In genomic region chr7:36118344-36118743, GRCh38 we compare ENCODE assay signal across 21 cellular contexts. TPM values are rescaled to one million over a fixed set of nuclear protein-coding genes. Genes with fewer than 3 reads are reported as not detected.
A peak's percentile ranks its signal among the peaks of the same experiment; 100 is the strongest.
DNase-seq lines count a peak whose midpoint lies in the region; ATAC-seq, FAIRE-seq and TF ChIP-seq lines count a peak whose summit lies in the region.
"Had no signal": no experiment of that assay in that cellular context is flagged by ENCODE, and none has a peak within 500 bp of the region (broad histone marks: within the 10 kb centered on the region; RNA-seq: fewer than 3 reads in every experiment).

No MANE protein-coding gene starts in this region.

- H3K79me2 ChIP-seq in HepG2 (ENCODE audit: insufficient read depth, low read length): no peaks in the 10 kb centered on the region

- no peaks in the 10 kb centered on the region for H3K79me1 ChIP-seq in mesenchymal stem cell (replicated peaks; ENCODE audit: low read length, poor library complexity, severe bottlenecking)

- TF ChIP-seq POLR2A in HepG2 (IDR thresholded peaks at IDR 0.05; ENCODE audit: insufficient read depth in 1 of 2, low read depth in 2 of 2, low read length in 2 of 2) (no peak), right lobe of liver (IDR thresholded peaks at IDR 0.05) (no peak), thyroid gland (IDR thresholded peaks at IDR 0.05) (no peak)

- H3K14ac ChIP-seq in mesenchymal stem cell (ENCODE audit: low read length in 2 of 2): no peak overlapping the region

- no peaks in the 10 kb centered on the region for H3K9me3 Mint-ChIP-seq in endothelial cell (ENCODE audit: unreplicated experiment)

- BruUV-seq in HepG2 (replicated peaks; lab: Mats Ljungman, UMichigan): no TSS peak

- H2BK5ac ChIP-seq in mesenchymal stem cell (ENCODE audit: low read depth, low read length, poor library complexity, severe bottlenecking): no peak overlapping the region

- ATAC-seq in HepG2 (peak; percentile 72), right lobe of liver (no peak), HG02970 (IDR thresholded peaks at IDR 0.05; ENCODE audit: low FRiP score, unreplicated experiment) (no peak)

- POLR2A ChIA-PET in HepG2 (lab: Yijun Ruan, JAX): no interaction called here

- H3K27ac ChIP-seq in HepG2 (ENCODE audit: extremely low read length, insufficient read depth, low read length): no peak overlapping the region
- no peak overlapping the region for H3K27ac ChIP-seq in right lobe of liver
- peak overlapping the region; percentile 78; the same call in 1 of the 2 replicates for H3K27ac ChIP-seq in SJSA1
- no peak overlapping the region for H3K27ac ChIP-seq in mesenchymal stem cell (ENCODE audit: low read length, poor library complexity, severe bottlenecking)
- H3K27ac ChIP-seq in thyroid gland: no peak overlapping the region
- H3K27ac ChIP-seq: KMS-11 had no signal

- FAIRE-seq in HepG2 (lab: Jason Lieb, UNC): no peak
- FAIRE-seq: GM19239 had no signal

- H2AK5ac ChIP-seq in mesenchymal stem cell (ENCODE audit: low read length, severe bottlenecking): peak overlapping the region; percentile 31

- H3K23ac ChIP-seq in mesenchymal stem cell (ENCODE audit: low read length in 2 of 2): no peak overlapping the region

- H3K4me2 ChIP-seq in HepG2 (ENCODE audit: low read depth, low read length) (peak overlapping the region; percentile 33; the same call in 1 of the 2 replicates), mesenchymal stem cell (ENCODE audit: low read length, poor library complexity, severe bottlenecking) (no peak overlapping the region)
- H3K4me2 ChIP-seq: KMS-11 had no signal

- H4K8ac ChIP-seq in mesenchymal stem cell (ENCODE audit: low read length): no peak overlapping the region

- TF ChIP-seq CTCF in HepG2 (CRISPR knock-in tag; IDR thresholded peaks at IDR 0.05) (no peak), right lobe of liver (IDR thresholded peaks at IDR 0.05) (no peak), endothelial cell (IDR thresholded peaks at IDR 0.05; ENCODE audit: unreplicated experiment) (no peak), thyroid gland (IDR thresholded peaks at IDR 0.05) (no peak)

- H2BK15ac ChIP-seq in mesenchymal stem cell (ENCODE audit: low read depth, poor library complexity, severe bottlenecking): no peak overlapping the region

- in situ Hi-C loops in HepG2 (cut with HindIII; ENCODE audit: extremely low pct_ligation_motif_present, low pct_unique_long_range_greater_than_20kb): no loop called here

- CTCF ChIA-PET in HepG2 (lab: Yijun Ruan, JAX; ENCODE audit: low intra/inter-chr PET ratio, low total read pairs): no interaction called here

- H3K9ac ChIP-seq in HepG2 (ENCODE audit: insufficient read depth, low read depth, low read length) (no peak overlapping the region), mesenchymal stem cell (ENCODE audit: low read length) (no peak overlapping the region)
- H3K9ac ChIP-seq: KMS-11 had no signal

- H2BK120ac ChIP-seq in mesenchymal stem cell (ENCODE audit: low read depth, low read length): no peak overlapping the region

- DNase-seq in HepG2 (ENCODE audit: low spot score) (peak; percentile 54), right lobe of liver (no peak), SJSA1 (ENCODE audit: low read depth in 1 of 2, low spot score in 2 of 2) (no peak), mesenchymal stem cell (no peak), endothelial cell (ENCODE audit: low spot score) (no peak), thyroid gland (no peak)
- DNase-seq: EL; GF-D8; H7; HFFc6; NCI-H1105 treated with DMSO at 0.1 percent for 48 hours; NCI-H2081; NCI-H2171; NCI-H345; NCI-H524; NCI-H774; NK-92 treated with Interleukin-12 subunit alpha and Interleukin-12 subunit beta, amount 100 ng/mL, for 24 hours; SW 1271 had no signal

- TF ChIP-seq EP300 in HepG2 (IDR thresholded peaks at IDR 0.05; ENCODE audit: low read depth in 2 of 2, low read length in 2 of 2) (no peak), HepG2 (CRISPR knock-in tag; IDR thresholded peaks at IDR 0.05; ENCODE audit: borderline replicate concordance) (no peak)

- no peaks in the 10 kb centered on the region for H3K9me3 ChIP-seq in HepG2 (ENCODE audit: low read length)
- H3K9me3 ChIP-seq in right lobe of liver: no peaks in the 10 kb centered on the region
- no peaks in the 10 kb centered on the region for H3K9me3 ChIP-seq in SJSA1 (replicated peaks)
- H3K9me3 ChIP-seq in mesenchymal stem cell (ENCODE audit: control insufficient read depth, low read length): no peaks in the 10 kb centered on the region
- no peaks in the 10 kb centered on the region for H3K9me3 ChIP-seq in thyroid gland

- H2AFZ ChIP-seq in HepG2 (ENCODE audit: low read length): no peak overlapping the region
- H2AFZ ChIP-seq in mesenchymal stem cell (ENCODE audit: low read depth, low read length): no peak overlapping the region

- H3K4me3 Mint-ChIP-seq in endothelial cell (ENCODE audit: unreplicated experiment): no peak overlapping the region
- H3K4me3 Mint-ChIP-seq: HFFc6 had no signal

- H2BK12ac ChIP-seq in mesenchymal stem cell (ENCODE audit: low read length in 2 of 2): no peak overlapping the region

- H4K20me1 ChIP-seq in HepG2 (ENCODE audit: insufficient read depth, low read length): no peaks in the 10 kb centered on the region

- H3K36me3 ChIP-seq in HepG2 (replicated peaks in 1 of 2; ENCODE audit: control insufficient read depth in 1 of 2, insufficient read depth in 2 of 2, low read length in 2 of 2): no peaks in the 10 kb centered on the region
- H3K36me3 ChIP-seq in right lobe of liver: no peaks in the 10 kb centered on the region
- H3K36me3 ChIP-seq in SJSA1: no peaks in the 10 kb centered on the region
- H3K36me3 ChIP-seq in mesenchymal stem cell (ENCODE audit: control insufficient read depth in 1 of 2, insufficient read depth in 2 of 2, low read depth in 1 of 2, low read length in 2 of 2): no peaks in the 10 kb centered on the region
- no peaks in the 10 kb centered on the region for H3K36me3 ChIP-seq in thyroid gland

- WGBS in HepG2 (ENCODE audit: low lambda C conversion rate): 0% methylated on average over 1 of the region's 1 CpG
- WGBS in right lobe of liver (ENCODE audit: insufficient coverage, low coverage, low lambda C conversion rate, missing lambda C conversion rate): no CpG with 5 or more reads among the region's 1 CpG
- WGBS in mesenchymal stem cell: 100% methylated on average over 1 of the region's 1 CpG
- WGBS in thyroid gland, 2 donors: 93 to 100% methylated on average over 1 of the region's 1 CpG

- H3K4ac ChIP-seq in mesenchymal stem cell (ENCODE audit: low read depth in 1 of 2, low read length in 2 of 2): no peak overlapping the region

- H3K4me3 ChIP-seq in HepG2 (replicated peaks in 1 of 3; ENCODE audit: insufficient read depth in 1 of 3, low read depth in 2 of 3, low read length in 3 of 3): no peak overlapping the region
- no peak overlapping the region for H3K4me3 ChIP-seq in right lobe of liver
- no peak overlapping the region for H3K4me3 ChIP-seq in SJSA1
- H3K4me3 ChIP-seq in mesenchymal stem cell (ENCODE audit: insufficient read depth in 1 of 2, low read depth in 1 of 2, low read length in 2 of 2): no peak overlapping the region
- no peak overlapping the region for H3K4me3 ChIP-seq in thyroid gland (replicated peaks in 1 of 3)

- H3K27ac Mint-ChIP-seq in endothelial cell (ENCODE audit: unreplicated experiment): no peak overlapping the region

- no peak for TF ChIP-seq RAD21 in HepG2 (CRISPR knock-in tag; IDR thresholded peaks at IDR 0.05)

- no peak overlapping the region for H4K91ac ChIP-seq in mesenchymal stem cell (ENCODE audit: low read length)

- H3K27me3 ChIP-seq in HepG2 (ENCODE audit: control insufficient read depth in 1 of 2, insufficient read depth in 2 of 2, low read length in 2 of 2) (0 out of 5 replicates have a peak, but pooled peaks cover 0 to 2% of the 10 kb centered on the region in 2 experiments), right lobe of liver (no peaks in the 10 kb centered on the region), SJSA1 (replicated peaks) (no peaks in the 10 kb centered on the region), mesenchymal stem cell (ENCODE audit: control insufficient read depth in 1 of 2, insufficient read depth in 1 of 2, low read length in 2 of 2) (no peaks in the 10 kb centered on the region), thyroid gland (no peaks in the 10 kb centered on the region)

- no peak overlapping the region for H3K18ac ChIP-seq in mesenchymal stem cell (ENCODE audit: low read depth in 1 of 2, low read length in 2 of 2)

- H3K36me3 Mint-ChIP-seq in endothelial cell (ENCODE audit: low read depth, unreplicated experiment): no peaks in the 10 kb centered on the region

- no peaks in the 10 kb centered on the region for H3K4me1 Mint-ChIP-seq in endothelial cell (ENCODE audit: unreplicated experiment)

- H3K27me3 Mint-ChIP-seq in endothelial cell (ENCODE audit: unreplicated experiment): peaks cover 1% of the 10 kb centered on the region

- intact Hi-C loops in HepG2 (cut with micrococcal nuclease; ENCODE audit: unreplicated experiment) (loop anchor here (2.0 to 5.0 kb wide), 2 partner anchors 34 to 46 kb away; partner anchors contain the start of gene EEPD1), right lobe of liver (cut with DNase I) (no loop called here), thyroid gland (cut with DNase I) (no loop called here)

- H3K4me1 ChIP-seq in HepG2 (ENCODE audit: insufficient read depth, low read length): peaks cover 59% of the 10 kb centered on the region
- peaks cover 0 to 9% (median 3%) of the 10 kb centered on the region in 4 donors for H3K4me1 ChIP-seq in right lobe of liver
- peaks cover 61% of the 10 kb centered on the region for H3K4me1 ChIP-seq in SJSA1 (replicated peaks)
- peaks cover 10% of the 10 kb centered on the region for H3K4me1 ChIP-seq in mesenchymal stem cell (ENCODE audit: control insufficient read depth, insufficient read depth, low read depth, low read length)
- peaks cover 0 to 18% of the 10 kb centered on the region in 2 donors for H3K4me1 ChIP-seq in thyroid gland

RNA-seq across cellular contexts. Expression of gene EEPD1, which starts 34.7 kb away (rescaled TPM):
- total RNA-seq in HepG2 (2016; rRNA removed; fragmentation: Illumina TruSeq; extraction: Trizol): 10.0 and 10.1 TPM in 2 replicates
- 2.6 and 4.1 TPM in 2 replicates for total RNA-seq in HepG2 (2016; cell fraction: cytosol; rRNA removed; fragmentation: Illumina TruSeq; extraction: Trizol; ENCODE audit: low read depth)
- 6.6 and 8.8 TPM in 2 replicates for total RNA-seq in HepG2 (2016; cell fraction: insoluble cytoplasmic fraction; rRNA removed; fragmentation: Illumina TruSeq; extraction: Trizol)
- total RNA-seq in HepG2 (2016; cell fraction: membrane; rRNA removed; fragmentation: Illumina TruSeq; extraction: Trizol): 4.1 and 4.5 TPM in 2 replicates
- 8.1 and 10.7 TPM in 2 replicates for total RNA-seq in HepG2 (2016; cell fraction: nucleus; rRNA removed; fragmentation: Illumina TruSeq; extraction: Trizol)
- 16.4 and 18.4 TPM in 2 replicates for polyA plus RNA-seq in HepG2 (2011; rRNA removed)
- 13.7 and 15.2 TPM in 2 replicates for polyA plus RNA-seq in HepG2 (2011; cell fraction: cytosol; rRNA removed)
- polyA plus RNA-seq in HepG2 (2011; cell fraction: nucleus; rRNA removed): 36.9 and 55.6 TPM in 2 replicates
- 17.7 and 30.3 TPM in 2 replicates for polyA plus RNA-seq in HepG2 (2012)
- polyA plus RNA-seq in HepG2 (2016; cell fraction: cytosol; fragmentation: Illumina TruSeq; extraction: Trizol; ENCODE audit: low read depth): 1.3 and 1.6 TPM in 2 replicates
- polyA plus RNA-seq in HepG2 (2016; cell fraction: insoluble cytoplasmic fraction; fragmentation: Illumina TruSeq; extraction: Trizol; ENCODE audit: low read depth): 9.2 and 12.3 TPM in 2 replicates
- 2.9 and 3.7 TPM in 2 replicates for polyA plus RNA-seq in HepG2 (2016; cell fraction: membrane; fragmentation: Illumina TruSeq; extraction: Trizol; ENCODE audit: low read depth)
- 36.8 and 40.3 TPM in 2 replicates for polyA plus RNA-seq in HepG2 (2016; cell fraction: nucleus; fragmentation: Illumina TruSeq; extraction: Trizol; ENCODE audit: insufficient read depth, low read depth)
- 1.7 and 22.0 TPM in 2 replicates for polyA minus RNA-seq in HepG2 (2011; rRNA and poly(A)+ RNA removed; ENCODE audit: low replicate concordance)
- 6.0 and 8.7 TPM in 2 replicates for polyA minus RNA-seq in HepG2 (2011; cell fraction: cytosol; rRNA and poly(A)+ RNA removed)
- polyA minus RNA-seq in HepG2 (2011; cell fraction: nucleus; rRNA and poly(A)+ RNA removed): 31.8 and 34.1 TPM in 2 replicates
- total RNA-seq in right lobe of liver: 10 to 100 TPM in 4 of 6 experiments, 1 to 10 TPM in 2; 5.9 to 18.6 (median 10.6) TPM
- 12.4 and 27.6 TPM in 2 replicates for total RNA-seq in SJSA1 (2014; rRNA removed; shearing (Covaris generic))
- 5.2 TPM for polyA plus RNA-seq in mesenchymal stem cell (2013, experiment 1 of 2)
- 4.3 TPM for polyA plus RNA-seq in mesenchymal stem cell (2013, experiment 2 of 2)
- 12.6 TPM for total RNA-seq in endothelial cell (ENCODE audit: unreplicated experiment)
- total RNA-seq in thyroid gland: 1 to 10 TPM; 2.2 to 9.3 (median 6.2) TPM
